Comparison of ENCODE assay signal across 15 cellular contexts in genomic region chr16:70703835-70704381, GRCh38. TPM values are rescaled to one million over a fixed set of nuclear protein-coding genes. Genes with fewer than 3 reads are reported as not detected.
A peak's percentile ranks its signal among the peaks of the same experiment; 100 is the strongest.
DNase-seq lines count a peak whose midpoint lies in the region; ATAC-seq, FAIRE-seq and TF ChIP-seq lines count a peak whose summit lies in the region.
"Had no signal": no experiment of that assay in that cellular context is flagged by ENCODE, and none has a peak within 500 bp of the region (broad histone marks: within the 10 kb centered on the region; RNA-seq: fewer than 3 reads in every experiment).

No MANE protein-coding gene starts in this region.

- H3K9me3 ChIP-seq in mesodermal cell (ENCODE audit: control insufficient read depth, low read length) (no peaks in the 10 kb centered on the region), smooth muscle cell (replicated peaks; ENCODE audit: low read depth) (no peaks in the 10 kb centered on the region)
- no peaks in the 10 kb centered on the region for H3K9me3 ChIP-seq in CD8-positive, alpha-beta T cell (ENCODE audit: low read length)

- intact Hi-C loops in CD8-positive, alpha-beta T cell (cut with DNase I, micrococcal nuclease), result no loop called here

- peak overlapping the region; percentile 76 for H3K27ac ChIP-seq in brain microvascular endothelial cell
- peak overlapping the region; percentile 83 for H3K27ac ChIP-seq in mesodermal cell (ENCODE audit: low read depth, low read length, severe bottlenecking)
- H3K27ac ChIP-seq in smooth muscle cell (ENCODE audit: low read depth), result peak overlapping the region; percentile 93
- no peak overlapping the region for H3K27ac ChIP-seq in CD8-positive, alpha-beta T cell (ENCODE audit: low read depth, low read length)

- peaks cover 24% of the 10 kb centered on the region for H3K36me3 Mint-ChIP-seq in CD8-positive, alpha-beta T cell

- H4K20me1 ChIP-seq in smooth muscle cell (ENCODE audit: low read depth), result no peaks in the 10 kb centered on the region

- no peaks in the 10 kb centered on the region for H3K9me3 Mint-ChIP-seq in CD8-positive, alpha-beta T cell
- H3K9me3 Mint-ChIP-seq: CD4-positive, alpha-beta memory T cell had no signal

- FAIRE-seq in HTR-8/SVneo (lab: Jason Lieb, UNC) (peak; percentile 9), H54 (lab: Jason Lieb, UNC) (no peak), GM19239 (lab: Jason Lieb, UNC) (no peak), RCC 7860 (lab: Jason Lieb, UNC) (no peak)

- WGBS in mesodermal cell (ENCODE audit: insufficient coverage in 2 of 2), 2 experiments, result 83 to 85% methylated on average over 4 of the region's 6 CpGs
- 89% methylated on average over 6 of the region's 6 CpGs for WGBS in smooth muscle cell (ENCODE audit: low lambda C conversion rate)

- no peak for ATAC-seq in CD8-positive, alpha-beta T cell

- no peaks in the 10 kb centered on the region for H3K27me3 Mint-ChIP-seq in CD8-positive, alpha-beta T cell (ENCODE audit: low read depth)
- H3K27me3 Mint-ChIP-seq: CD4-positive, alpha-beta memory T cell had no signal

- H3K36me3 ChIP-seq in brain microvascular endothelial cell (replicated peaks), result no peaks in the 10 kb centered on the region
- peaks cover 7% of the 10 kb centered on the region for H3K36me3 ChIP-seq in mesodermal cell (ENCODE audit: control insufficient read depth, insufficient read depth, low read length)
- no peaks in the 10 kb centered on the region for H3K36me3 ChIP-seq in smooth muscle cell (ENCODE audit: low read depth)
- no peaks in the 10 kb centered on the region for H3K36me3 ChIP-seq in CD8-positive, alpha-beta T cell (ENCODE audit: insufficient read depth, low read length)

- DNase-seq in HTR-8/SVneo (ENCODE audit: insufficient read length, low spot score), result no peak
- no peak for DNase-seq in brain microvascular endothelial cell
- DNase-seq in smooth muscle cell (lab: John Stamatoyannopoulos, UW; ENCODE audit: unreplicated experiment), result no peak
- no peak for DNase-seq in H54 (ENCODE audit: insufficient read length, low spot score)
- DNase-seq in GM19239 (ENCODE audit: insufficient read length, low spot score), result no peak
- no peak for DNase-seq in CD8-positive, alpha-beta T cell
- DNase-seq in RCC 7860 (ENCODE audit: low spot score), result no peak
- DNase-seq: activated CD4-positive, alpha-beta T cell treated with anti-CD3 and anti-CD28 coated beads for 1 hour; activated T-cell treated with anti-CD3 and anti-CD28 coated beads, Interleukin-2, amount 50 U/mL, for 48 hours; CD4-positive, alpha-beta memory T cell; central memory CD4-positive, alpha-beta T cell; NCI-H1048; NCI-H748 treated with DMSO at 0.1 percent for 48 hours had no signal

- H3F3A ChIP-seq in smooth muscle cell (ENCODE audit: low read depth), result peaks cover 9% of the 10 kb centered on the region

- in situ Hi-C loops in brain microvascular endothelial cell (cut with HindIII; ENCODE audit: low pct_ligation_motif_present, low sequenced_read_pairs), result no loop called here

- H3K4me1 ChIP-seq in mesodermal cell (ENCODE audit: control insufficient read depth, insufficient read depth, low read length, poor library complexity, severe bottlenecking) (peaks cover 61% of the 10 kb centered on the region), smooth muscle cell (ENCODE audit: low read depth) (peaks cover 16% of the 10 kb centered on the region)
- H3K4me1 ChIP-seq in CD8-positive, alpha-beta T cell (ENCODE audit: insufficient read depth, low read length), result no peaks in the 10 kb centered on the region

- H3K27me3 ChIP-seq in brain microvascular endothelial cell (replicated peaks) (no peaks in the 10 kb centered on the region), smooth muscle cell (ENCODE audit: low read depth) (no peaks in the 10 kb centered on the region)
- H3K27me3 ChIP-seq in CD8-positive, alpha-beta T cell (ENCODE audit: insufficient read depth, low read length), result no peaks in the 10 kb centered on the region

- H3K4me3 ChIP-seq in brain microvascular endothelial cell (ENCODE audit: low read depth, low read length) (no peak overlapping the region), mesodermal cell (ENCODE audit: extremely low read depth, insufficient read depth, low read length, poor library complexity, severe bottlenecking) (no peak overlapping the region), smooth muscle cell (no peak overlapping the region)
- H3K4me3 ChIP-seq in CD8-positive, alpha-beta T cell (ENCODE audit: low read depth, low read length), result no peak overlapping the region

- no peak overlapping the region for H2AFZ ChIP-seq in smooth muscle cell (ENCODE audit: low read depth)

- POLR2A ChIA-PET in CD8-positive, alpha-beta T cell (lab: Charles Lee), result no interaction called here

- peak overlapping the region; percentile 46 for H3K9ac ChIP-seq in smooth muscle cell (ENCODE audit: low read depth)

- no peak overlapping the region for H3K4me3 Mint-ChIP-seq in CD8-positive, alpha-beta T cell
- H3K4me3 Mint-ChIP-seq: CD4-positive, alpha-beta memory T cell had no signal

- no peaks in the 10 kb centered on the region for H3K79me2 ChIP-seq in smooth muscle cell (ENCODE audit: low read depth)

- CTCF ChIA-PET in CD8-positive, alpha-beta T cell (lab: Charles Lee), result no interaction called here

- TF ChIP-seq CTCF in brain microvascular endothelial cell (IDR thresholded peaks at IDR 0.05; ENCODE audit: low read depth, low read length, missing control alignments) (no peak), smooth muscle cell (IDR thresholded peaks at IDR 0.05; ENCODE audit: borderline replicate concordance, insufficient read depth, poor library complexity, severe bottlenecking) (no peak)
- TF ChIP-seq CTCF in CD8-positive, alpha-beta T cell (IDR thresholded peaks at IDR 0.05), result no peak

- peaks cover 3% of the 10 kb centered on the region for H3K4me1 Mint-ChIP-seq in CD8-positive, alpha-beta T cell (ENCODE audit: low read depth)

- no peak for TF ChIP-seq POLR2A in H54 (IDR thresholded peaks at IDR 0.05; ENCODE audit: low read depth, low read length)

- no peak overlapping the region for H3K27ac Mint-ChIP-seq in CD8-positive, alpha-beta T cell

- peak overlapping the region; percentile 37 for H3K4me2 ChIP-seq in smooth muscle cell

RNA-seq across cellular contexts. Expression of gene MTSS2, which starts 18.1 kb away (rescaled TPM):
- polyA plus RNA-seq in mesodermal cell (2013, experiment 1 of 2), result 57.6 TPM
- 44.7 TPM for polyA plus RNA-seq in mesodermal cell (2013, experiment 2 of 2)
- 19.5 and 27.1 TPM in 2 replicates for total RNA-seq in smooth muscle cell
- polyA plus RNA-seq in smooth muscle cell, result 4.2 and 8.7 TPM in 2 replicates
- 10 to 100 TPM; 27.9 to 28.4 TPM for total RNA-seq in CD8-positive, alpha-beta T cell
- polyA plus RNA-seq: CD4-positive, alpha-beta memory T cell had no signal

RNA-seq across cellular contexts. Expression of gene IL34, which starts 57.5 kb away (rescaled TPM):
- not detected for polyA plus RNA-seq in mesodermal cell (2013, experiment 1 of 2)
- polyA plus RNA-seq in mesodermal cell (2013, experiment 2 of 2), result not detected
- total RNA-seq in smooth muscle cell, result not detected in 2 replicates
- 0.49 and 1.2 TPM in 2 replicates for polyA plus RNA-seq in smooth muscle cell
- under 1 TPM; 0.84 to 0.86 TPM for total RNA-seq in CD8-positive, alpha-beta T cell
- total RNA-seq: CD4-positive, alpha-beta memory T cell; HT1080 had no signal
- polyA plus RNA-seq: CD4-positive, alpha-beta memory T cell had no signal
